ENCODE assay signal across 1 cellular context in the genomic region with DNA sequence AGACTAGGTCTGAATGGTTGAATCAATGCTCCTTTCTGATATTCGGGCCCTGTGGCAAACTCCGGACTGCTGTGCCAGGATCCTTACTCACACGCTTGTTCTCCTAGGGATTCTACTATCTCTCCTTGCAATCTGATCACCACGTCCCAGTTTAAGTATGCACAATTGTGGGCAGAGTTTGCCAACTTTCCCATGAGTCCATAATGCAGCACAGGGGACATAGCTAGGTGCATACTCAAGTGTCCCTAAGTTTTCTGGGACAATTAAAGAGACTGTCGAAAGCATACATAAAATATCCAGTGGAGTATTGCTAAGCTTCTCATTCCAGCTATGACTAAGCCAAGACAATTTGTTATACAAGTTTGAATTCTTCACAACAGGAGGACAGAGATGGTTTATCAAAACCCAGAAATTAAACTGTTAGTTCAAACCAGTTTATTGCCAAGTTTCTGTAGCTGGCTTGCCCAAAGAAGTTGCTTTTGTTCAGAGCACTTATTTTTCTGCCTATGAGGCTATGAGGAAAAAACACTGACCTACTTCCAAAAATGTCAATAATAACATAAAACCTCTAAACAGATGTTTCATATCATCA.
TF ChIP-seq lines count a peak whose summit lies in the region.

No MANE protein-coding gene starts in this region.

TF ChIP-seq in SK-N-SH, 30 proteins besides CTCF, POLR2A, EP300 and RAD21 (continued from another document):
- TF ChIP-seq USF2 (IDR thresholded peaks at IDR 0.05; ENCODE audit: borderline replicate concordance, low read depth, low read length) = no peak
- TF ChIP-seq TAF1 (IDR thresholded peaks at IDR 0.05; ENCODE audit: borderline replicate concordance, low read depth, low read length) = no peak
- no peak for TF ChIP-seq FOXM1 (IDR thresholded peaks at IDR 0.05; ENCODE audit: low read depth)
- 0 out of 2 replicates have a peak, but pooled peaks have one; percentile 9 for TF ChIP-seq TEAD4 (IDR thresholded peaks at IDR 0.05; ENCODE audit: borderline replicate concordance, insufficient read depth)
- TF ChIP-seq SIN3A (IDR thresholded peaks at IDR 0.05; ENCODE audit: borderline replicate concordance, low read depth, low read length) = no peak
- no peak for TF ChIP-seq USF1 (IDR thresholded peaks at IDR 0.05; ENCODE audit: borderline replicate concordance, low read depth)
- no peak for TF ChIP-seq FOXJ3 (CRISPR knock-in tag; IDR thresholded peaks at IDR 0.05)
- no peak for TF ChIP-seq POLR2AphosphoS5 (IDR thresholded peaks at IDR 0.05; ENCODE audit: low read depth, low read length)
- no peak for TF ChIP-seq RXRA (IDR thresholded peaks at IDR 0.05; ENCODE audit: borderline replicate concordance, low read depth)
- TF ChIP-seq MEF2A (IDR thresholded peaks at IDR 0.05; ENCODE audit: borderline replicate concordance, low read depth) = no peak
- peak; percentile 70 for TF ChIP-seq NFIC (IDR thresholded peaks at IDR 0.05; ENCODE audit: borderline replicate concordance)
- no peak for TF ChIP-seq CHD2 (IDR thresholded peaks at IDR 0.05; ENCODE audit: low read length, partially characterized antibody)
- TF ChIP-seq JUND (IDR thresholded peaks at IDR 0.05) = no peak
